Comparison of ENCODE assay signal across 13 cellular contexts in the genomic region with DNA sequence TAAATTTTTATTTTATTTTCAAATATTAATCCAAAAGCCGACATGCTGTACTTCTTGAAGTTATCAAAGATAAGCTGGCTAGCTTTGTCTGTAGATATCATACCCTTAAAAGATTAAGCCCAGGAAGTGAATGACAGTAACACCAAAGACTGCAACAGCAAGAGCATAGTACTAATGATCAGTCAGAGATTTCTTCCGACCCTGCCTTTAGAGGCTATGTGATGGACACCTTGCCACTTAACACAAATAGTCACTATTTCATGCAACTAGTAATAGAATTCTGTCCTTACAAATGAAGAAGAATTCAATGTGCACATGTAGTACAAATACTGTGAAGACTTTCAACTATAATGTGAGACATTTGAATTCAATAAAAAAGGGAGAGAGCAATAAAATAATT. TPM values are rescaled to one million over a fixed set of nuclear protein-coding genes. Genes with fewer than 3 reads are reported as not detected.
DNase-seq lines count a peak whose midpoint lies in the region; ATAC-seq, FAIRE-seq and TF ChIP-seq lines count a peak whose summit lies in the region.
"Had no signal": no experiment of that assay in that cellular context is flagged by ENCODE, and none has a peak within 500 bp of the region (broad histone marks: within the 10 kb centered on the region; RNA-seq: fewer than 3 reads in every experiment).

No MANE protein-coding gene starts in this region.

- H3K9me3 Mint-ChIP-seq in stimulated activated naive CD8-positive, alpha-beta T cell treated with anti-CD3 and anti-CD28 coated beads, Interleukin-15, Interleukin-2, amounts not matched to agents 100 ng/mL and 50 ng/mL, for 24 hours: no peaks in the 10 kb centered on the region
- peaks cover 5% of the 10 kb centered on the region for H3K9me3 Mint-ChIP-seq in activated T-helper 1 cell treated with anti-CD3 and anti-CD28 coated beads, Interleukin-12 subunit alpha, Interleukin-12 subunit beta, Interleukin-2, Interleukin-4 antibody, amounts not matched to agents 30 ng/mL and 10 ng/mL and 1 ng/mL, durations not matched to agents 14 hours and 24 hours and 36 hours
- H3K9me3 Mint-ChIP-seq in naive thymus-derived CD8-positive, alpha-beta T cell: peaks cover 0 to 5% (median 0%) of the 10 kb centered on the region in 9 donors
- H3K9me3 Mint-ChIP-seq: brain had no signal

- no peak for TF ChIP-seq CTCF in kidney (IDR thresholded peaks at IDR 0.05; ENCODE audit: borderline replicate concordance, extremely low read depth, insufficient read depth)

- FAIRE-seq in kidney (lab: Jason Lieb, UNC): no peak

- no peaks in the 10 kb centered on the region for H3K27me3 Mint-ChIP-seq in stimulated activated naive CD8-positive, alpha-beta T cell treated with anti-CD3 and anti-CD28 coated beads, Interleukin-15, Interleukin-2, amounts not matched to agents 100 ng/mL and 50 ng/mL, for 24 hours
- no peaks in the 10 kb centered on the region for H3K27me3 Mint-ChIP-seq in activated T-helper 1 cell treated with anti-CD3 and anti-CD28 coated beads, Interleukin-12 subunit alpha, Interleukin-12 subunit beta, Interleukin-2, Interleukin-4 antibody, amounts not matched to agents 30 ng/mL and 10 ng/mL and 1 ng/mL, durations not matched to agents 14 hours and 24 hours and 36 hours (ENCODE audit: insufficient read depth)
- no peaks in the 10 kb centered on the region for H3K27me3 Mint-ChIP-seq in naive thymus-derived CD8-positive, alpha-beta T cell

- no peak overlapping the region for H3K9ac ChIP-seq in kidney (ENCODE audit: low read length in 2 of 2)

- H3K27ac ChIP-seq in kidney (ENCODE audit: low read depth in 2 of 2, low read length in 2 of 2): no peak overlapping the region

- no peaks in the 10 kb centered on the region for H3K9me3 ChIP-seq in kidney (ENCODE audit: control insufficient read depth in 1 of 2, low read length in 2 of 2)

- no peaks in the 10 kb centered on the region for H3K36me3 ChIP-seq in kidney (ENCODE audit: control insufficient read depth in 1 of 2, insufficient read depth in 2 of 2, low read length in 2 of 2)

- DNase-seq in stimulated activated naive CD8-positive, alpha-beta T cell treated with anti-CD3 and anti-CD28 coated beads, Interleukin-15, Interleukin-2, amounts not matched to agents 100 U/mL and 50 U/mL, for 24 hours: no peak
- DNase-seq in activated T-helper 1 cell treated with anti-CD3 and anti-CD28 coated beads, Interleukin-12 subunit alpha, Interleukin-12 subunit beta, Interleukin-2, Interleukin-4 antibody, amounts not matched to agents 30 ng/mL and 10 ng/mL and 1 ng/mL, durations not matched to agents 14 hours and 24 hours and 36 hours (ENCODE audit: low spot score): no peak
- DNase-seq in naive thymus-derived CD8-positive, alpha-beta T cell: no peak
- DNase-seq in HuH-7.5 (ENCODE audit: low spot score) (no peak), GM19240 (ENCODE audit: insufficient read length, low spot score) (no peak), kidney (no peak), GF-D8 (lab: John Stamatoyannopoulos, UW) (no peak)
- DNase-seq: effector CD4-positive, alpha-beta T cell; mammary epithelial cell; NCI-H1092; SHP77 treated with DMSO at 0.1 percent for 48 hours had no signal

- peak overlapping the region; percentile 97 for H3K27ac Mint-ChIP-seq in stimulated activated naive CD8-positive, alpha-beta T cell treated with anti-CD3 and anti-CD28 coated beads, Interleukin-15, Interleukin-2, amounts not matched to agents 100 ng/mL and 50 ng/mL, for 24 hours
- H3K27ac Mint-ChIP-seq in activated T-helper 1 cell treated with anti-CD3 and anti-CD28 coated beads, Interleukin-12 subunit alpha, Interleukin-12 subunit beta, Interleukin-2, Interleukin-4 antibody, amounts not matched to agents 30 ng/mL and 10 ng/mL and 1 ng/mL, durations not matched to agents 14 hours and 24 hours and 36 hours: peak overlapping the region; percentile 85
- peak overlapping the region; percentile 86 to 99 (median 92) for H3K27ac Mint-ChIP-seq in naive thymus-derived CD8-positive, alpha-beta T cell

- intact Hi-C loops in activated T-helper 1 cell treated with anti-CD3 and anti-CD28 coated beads, Interleukin-12 subunit alpha, Interleukin-12 subunit beta, Interleukin-2, Interleukin-4 antibody, amounts not matched to agents 30 ng/mL and 10 ng/mL and 1 ng/mL, durations not matched to agents 14 hours and 24 hours and 36 hours (cut with micrococcal nuclease): loop anchor here (5.0 to 10.0 kb wide), 2 partner anchors 1365 to 1712 kb away; a partner anchor contains a TSS
- intact Hi-C loops in kidney (cut with DNase I): no loop called here

- ATAC-seq in stimulated activated naive CD8-positive, alpha-beta T cell treated with anti-CD3 and anti-CD28 coated beads, Interleukin-15, Interleukin-2, amounts not matched to agents 100 U/mL and 50 U/mL, for 24 hours: no peak
- ATAC-seq in naive thymus-derived CD8-positive, alpha-beta T cell: peak in 1 of 2 donors; percentile 16

- no peak overlapping the region for H3K4me3 ChIP-seq in kidney (ENCODE audit: low read length in 2 of 2)

- H3K4me1 Mint-ChIP-seq in stimulated activated naive CD8-positive, alpha-beta T cell treated with anti-CD3 and anti-CD28 coated beads, Interleukin-15, Interleukin-2, amounts not matched to agents 100 ng/mL and 50 ng/mL, for 24 hours (ENCODE audit: low read depth): peaks cover 93% of the 10 kb centered on the region
- H3K4me1 Mint-ChIP-seq in activated T-helper 1 cell treated with anti-CD3 and anti-CD28 coated beads, Interleukin-12 subunit alpha, Interleukin-12 subunit beta, Interleukin-2, Interleukin-4 antibody, amounts not matched to agents 30 ng/mL and 10 ng/mL and 1 ng/mL, durations not matched to agents 14 hours and 24 hours and 36 hours (ENCODE audit: low read depth): peaks cover 90% of the 10 kb centered on the region
- peaks cover 33 to 88% (median 84%) of the 10 kb centered on the region in 4 donors for H3K4me1 Mint-ChIP-seq in naive thymus-derived CD8-positive, alpha-beta T cell

- H3K36me3 Mint-ChIP-seq in stimulated activated naive CD8-positive, alpha-beta T cell treated with anti-CD3 and anti-CD28 coated beads, Interleukin-15, Interleukin-2, amounts not matched to agents 100 ng/mL and 50 ng/mL, for 24 hours (ENCODE audit: low read depth): peaks cover 8% of the 10 kb centered on the region
- H3K36me3 Mint-ChIP-seq in activated T-helper 1 cell treated with anti-CD3 and anti-CD28 coated beads, Interleukin-12 subunit alpha, Interleukin-12 subunit beta, Interleukin-2, Interleukin-4 antibody, amounts not matched to agents 30 ng/mL and 10 ng/mL and 1 ng/mL, durations not matched to agents 14 hours and 24 hours and 36 hours (ENCODE audit: low read depth): peaks cover 38% of the 10 kb centered on the region
- peaks cover 0 to 10% (median 6%) of the 10 kb centered on the region in 3 donors for H3K36me3 Mint-ChIP-seq in naive thymus-derived CD8-positive, alpha-beta T cell
- H3K36me3 Mint-ChIP-seq: brain had no signal

- peak overlapping the region; percentile 60 for H3K4me3 Mint-ChIP-seq in stimulated activated naive CD8-positive, alpha-beta T cell treated with anti-CD3 and anti-CD28 coated beads, Interleukin-15, Interleukin-2, amounts not matched to agents 100 ng/mL and 50 ng/mL, for 24 hours
- peak overlapping the region; percentile 75 for H3K4me3 Mint-ChIP-seq in activated T-helper 1 cell treated with anti-CD3 and anti-CD28 coated beads, Interleukin-12 subunit alpha, Interleukin-12 subunit beta, Interleukin-2, Interleukin-4 antibody, amounts not matched to agents 30 ng/mL and 10 ng/mL and 1 ng/mL, durations not matched to agents 14 hours and 24 hours and 36 hours
- peak overlapping the region in 9 of 10 donors; percentile 59 to 82 (median 75) for H3K4me3 Mint-ChIP-seq in naive thymus-derived CD8-positive, alpha-beta T cell

- POLR2A ChIA-PET in naive thymus-derived CD8-positive, alpha-beta T cell (lab: Charles Lee): interaction anchor here (1.2 to 12.9 kb wide), 3 partner anchors 10 to 66 kb away, joined by 4 to 194 read pairs (median 123); a partner anchor contains a TSS

- H3K4me1 ChIP-seq in kidney (ENCODE audit: control insufficient read depth in 1 of 2, insufficient read depth in 1 of 2, low read depth in 1 of 2, low read length in 2 of 2): peaks cover 4 to 6% of the 10 kb centered on the region in 2 donors

RNA-seq across cellular contexts. Expression of a gene that starts 9.2 kb away (rescaled TPM):
- total RNA-seq in activated T-helper 1 cell treated with anti-CD3 and anti-CD28 coated beads, Interleukin-12 subunit alpha, Interleukin-12 subunit beta, Interleukin-2, Interleukin-4 antibody, amounts not matched to agents 30 ng/mL and 10 ng/mL and 1 ng/mL, durations not matched to agents 14 hours and 24 hours and 36 hours: 295 and 308 TPM in 2 replicates
- 100 to 1,000 TPM; 419 to 423 TPM for total RNA-seq in naive thymus-derived CD8-positive, alpha-beta T cell
- 100 to 1,000 TPM; 298 to 370 (median 331) TPM for polyA plus RNA-seq in naive thymus-derived CD8-positive, alpha-beta T cell
- 167 TPM for total RNA-seq in kidney
- polyA plus RNA-seq in kidney (ENCODE audit: insufficient read depth, low read depth, low replicate concordance): 22.0 TPM
